ENCODE assay signal across 9 cellular contexts in the genomic region with DNA sequence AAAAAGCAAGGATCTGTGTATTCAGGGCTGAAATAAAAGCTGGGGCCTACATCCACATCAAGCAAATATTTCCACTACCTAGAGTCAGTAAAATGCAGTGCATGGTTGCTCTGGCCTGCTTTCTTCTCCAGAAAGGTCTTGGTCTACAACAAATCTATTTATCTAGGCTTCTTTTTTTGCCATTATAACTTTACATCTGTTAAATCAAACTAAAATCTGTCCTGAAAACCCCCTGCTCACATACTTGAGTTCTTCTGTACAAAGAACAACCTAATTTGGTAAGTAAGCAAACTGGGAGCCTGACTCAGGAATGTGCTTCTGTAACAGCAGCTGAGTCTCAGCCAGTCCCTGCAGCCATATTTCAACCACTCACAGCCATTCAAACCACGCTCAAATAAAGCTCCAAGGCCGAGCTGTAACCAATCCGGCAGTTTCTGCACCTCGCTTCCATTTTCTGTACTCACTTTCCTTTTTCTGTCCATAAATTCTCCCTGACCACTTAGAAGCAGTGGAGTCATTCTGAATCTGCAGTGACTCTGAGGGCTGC.
DNase-seq lines count a peak whose midpoint lies in the region; ATAC-seq, FAIRE-seq and TF ChIP-seq lines count a peak whose summit lies in the region.
"Had no signal": no experiment of that assay in that cellular context is flagged by ENCODE, and none has a peak within 500 bp of the region (broad histone marks: within the 10 kb centered on the region; RNA-seq: fewer than 3 reads in every experiment).

No MANE protein-coding gene starts in this region.

- H3K9ac ChIP-seq in GM23248 = peak overlapping the region; percentile 55

- H3K79me2 ChIP-seq in GM23248 (ENCODE audit: insufficient read depth) = peaks cover 11% of the 10 kb centered on the region; the same call in 1 of the 2 replicates

- peak overlapping the region; percentile 22 to 87 (median 76) for H3K27ac Mint-ChIP-seq in brain

- no peaks in the 10 kb centered on the region for H3K27me3 ChIP-seq in GM23248 (replicated peaks; ENCODE audit: insufficient read depth)

- H3K9me3 Mint-ChIP-seq in brain = peaks cover 3 to 13% (median 8%) of the 10 kb centered on the region in 5 experiments

- in situ Hi-C loops in GM23248 (cut with MboI) = no loop called here

- no peaks in the 10 kb centered on the region for H3K27me3 Mint-ChIP-seq in brain

- peaks cover 26% of the 10 kb centered on the region for H3K36me3 Mint-ChIP-seq in brain

- peaks cover 43% of the 10 kb centered on the region for H3K4me1 ChIP-seq in GM23248 (ENCODE audit: insufficient read depth)

- H3K9me3 ChIP-seq in GM23248 (ENCODE audit: low read depth) = no peaks in the 10 kb centered on the region

- H3F3A ChIP-seq in GM23248 (ENCODE audit: insufficient read depth) = peaks cover 58% of the 10 kb centered on the region

- peak; percentile 58 for DNase-seq in GM23248
- peak; percentile 41 for DNase-seq in kidney tubule cell (ENCODE audit: low spot score)
- DNase-seq in RKO (ENCODE audit: low spot score) = no peak
- no peak for DNase-seq in RCC 7860 (ENCODE audit: low spot score)
- DNase-seq: activated gamma-delta T cell treated with Interleukin-2 at 50 U/mL for 16 hours had no signal

- peak overlapping the region; percentile 72 for H3K4me2 ChIP-seq in GM23248 (ENCODE audit: unreplicated experiment)

- no peak overlapping the region for H3K4me3 Mint-ChIP-seq in brain

- WGBS in GM23248 (ENCODE audit: low coverage in 1 of 2, low lambda C conversion rate in 2 of 2, missing lambda C conversion rate in 2 of 2), 2 experiments = 94% methylated on average over 4 of the region's 4 CpGs

- H3K27ac ChIP-seq in GM23248 (peak overlapping the region; percentile 80), skin epidermis (peak overlapping the region in 19 of 21 experiments; percentile 41 to 86 (median 70))

- ATAC-seq in HG02571 (IDR thresholded peaks at IDR 0.05; ENCODE audit: unreplicated experiment) (no peak), GM21717 (IDR thresholded peaks at IDR 0.05; ENCODE audit: unreplicated experiment) (no peak)

- no peaks in the 10 kb centered on the region for H3K36me3 ChIP-seq in GM23248 (ENCODE audit: low read depth)

- H4K20me1 ChIP-seq in GM23248 (ENCODE audit: insufficient read depth) = no peaks in the 10 kb centered on the region

- no peak overlapping the region for H2AFZ ChIP-seq in GM23248

- H3K4me3 ChIP-seq in GM23248 (no peak overlapping the region), skin epidermis (no peak overlapping the region)

- no peaks in the 10 kb centered on the region for H3K9me2 ChIP-seq in GM23248 (ENCODE audit: insufficient read depth)

- no peak for TF ChIP-seq CTCF in brain (conservative IDR thresholded peaks at IDR 0.05)

- no peak for FAIRE-seq in RCC 7860 (lab: Jason Lieb, UNC)

- H3K4me1 Mint-ChIP-seq in brain = peaks cover 54% of the 10 kb centered on the region

Comparison
In these comparisons a context has a peak if more than half of its experiments do, and no peak if none do; other contexts are left out.
1. DNase-seq: peak in GM23248 (single experiment) and kidney tubule cell (single experiment); none in RKO (single experiment) and RCC 7860 (single experiment).